ENCODE assay signal across 1 cellular context in the genomic region with DNA sequence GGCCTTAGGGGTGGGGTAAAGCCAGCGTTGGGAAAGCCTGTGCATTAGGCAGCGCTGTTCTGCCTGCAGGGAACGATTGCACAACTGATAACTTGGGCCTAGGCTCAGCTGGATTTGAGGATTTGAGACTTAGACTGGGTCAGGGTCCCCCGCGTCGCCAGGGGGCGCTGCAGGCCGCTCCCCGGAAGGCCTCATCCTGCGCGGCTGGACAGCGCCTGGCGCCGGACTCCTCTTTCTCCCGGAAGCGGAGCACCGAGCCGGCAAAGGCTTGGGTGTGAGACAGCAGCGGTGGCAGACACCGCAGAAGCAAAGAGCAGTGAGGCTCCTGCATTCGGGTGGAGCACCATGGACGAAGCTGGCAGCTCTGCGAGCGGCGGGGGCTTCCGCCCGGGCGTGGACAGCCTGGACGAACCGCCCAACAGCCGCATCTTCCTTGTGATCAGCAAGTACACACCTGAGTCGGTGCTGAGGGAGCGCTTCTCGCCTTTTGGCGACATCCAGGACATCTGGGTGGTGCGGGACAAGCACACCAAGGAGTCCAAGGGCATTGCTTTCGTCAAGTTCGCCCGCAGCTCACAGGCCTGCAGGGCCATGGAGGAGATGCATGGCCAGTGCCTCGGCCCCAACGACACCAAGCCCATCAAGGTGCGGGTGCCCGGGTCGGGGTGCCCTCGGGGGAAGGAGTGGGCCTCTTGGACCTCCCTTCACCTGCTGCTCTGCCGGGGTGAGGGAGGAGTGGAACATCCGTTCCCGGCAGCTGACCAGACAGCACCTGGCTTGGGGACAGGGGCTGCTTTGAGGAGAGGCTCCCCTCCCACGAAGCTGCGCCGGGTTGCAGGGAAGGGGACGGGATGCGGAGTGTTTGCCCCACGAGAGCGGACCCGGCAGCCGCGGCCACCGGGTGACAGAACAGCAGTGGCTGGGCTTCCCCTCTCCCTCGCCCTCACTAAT.
TF ChIP-seq lines count a peak whose summit lies in the region.

A gene with protein sequence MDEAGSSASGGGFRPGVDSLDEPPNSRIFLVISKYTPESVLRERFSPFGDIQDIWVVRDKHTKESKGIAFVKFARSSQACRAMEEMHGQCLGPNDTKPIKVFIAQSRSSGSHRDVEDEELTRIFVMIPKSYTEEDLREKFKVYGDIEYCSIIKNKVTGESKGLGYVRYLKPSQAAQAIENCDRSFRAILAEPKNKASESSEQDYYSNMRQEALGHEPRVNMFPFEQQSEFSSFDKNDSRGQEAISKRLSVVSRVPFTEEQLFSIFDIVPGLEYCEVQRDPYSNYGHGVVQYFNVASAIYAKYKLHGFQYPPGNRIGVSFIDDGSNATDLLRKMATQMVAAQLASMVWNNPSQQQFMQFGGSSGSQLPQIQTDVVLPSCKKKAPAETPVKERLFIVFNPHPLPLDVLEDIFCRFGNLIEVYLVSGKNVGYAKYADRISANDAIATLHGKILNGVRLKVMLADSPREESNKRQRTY (plus strand): TSS at position 236 of the 951 bp plus-strand sequence. CDS start 110 bp downstream, at position 346.

TF ChIP-seq in K562, 482 proteins besides CTCF, POLR2A, EP300 and RAD21 (continued from another document and continues in another):
- TF ChIP-seq, protein P1, sequence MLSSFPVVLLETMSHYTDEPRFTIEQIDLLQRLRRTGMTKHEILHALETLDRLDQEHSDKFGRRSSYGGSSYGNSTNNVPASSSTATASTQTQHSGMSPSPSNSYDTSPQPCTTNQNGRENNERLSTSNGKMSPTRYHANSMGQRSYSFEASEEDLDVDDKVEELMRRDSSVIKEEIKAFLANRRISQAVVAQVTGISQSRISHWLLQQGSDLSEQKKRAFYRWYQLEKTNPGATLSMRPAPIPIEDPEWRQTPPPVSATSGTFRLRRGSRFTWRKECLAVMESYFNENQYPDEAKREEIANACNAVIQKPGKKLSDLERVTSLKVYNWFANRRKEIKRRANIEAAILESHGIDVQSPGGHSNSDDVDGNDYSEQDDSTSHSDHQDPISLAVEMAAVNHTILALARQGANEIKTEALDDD (IDR thresholded peaks at IDR 0.05): peak; percentile 46; the same call in 1 of the 2 replicates
- TF ChIP-seq SMARCE1 (IDR thresholded peaks at IDR 0.05) (no peak; the same call in 1 of the 2 replicates), ZNF79 (CRISPR knock-in tag; IDR thresholded peaks at IDR 0.05; ENCODE audit: low read depth) (no peak), ZNF561 (CRISPR knock-in tag; conservative IDR thresholded peaks at IDR 0.05) (no peak), ZNF175 (CRISPR knock-in tag; IDR thresholded peaks at IDR 0.05; ENCODE audit: low read depth) (no peak), FOXJ2 (tag; IDR thresholded peaks at IDR 0.05) (0 out of 2 replicates have a peak, but pooled peaks have one; percentile 47), NCOA1 (IDR thresholded peaks at IDR 0.05; ENCODE audit: low read depth) (0 out of 2 replicates have a peak, but pooled peaks have one; percentile 28), LEF1 (IDR thresholded peaks at IDR 0.05) (no peak; the same call in 1 of the 2 replicates), WHSC1 (IDR thresholded peaks at IDR 0.05; ENCODE audit: low read length) (no peak), ZNF717 (CRISPR knock-in tag; IDR thresholded peaks at IDR 0.05) (no peak), ZFX (CRISPR knock-in tag; IDR thresholded peaks at IDR 0.05) (peak; percentile 97), EGR1 (conservative IDR thresholded peaks at IDR 0.05) (no peak; the same call in 1 of the 2 replicates), HDAC2 (IDR thresholded peaks at IDR 0.05) (0 out of 2 replicates have a peak, but pooled peaks have one; percentile 41), ZBTB7A (IDR thresholded peaks at IDR 0.05; ENCODE audit: borderline replicate concordance, control insufficient read depth, low read depth, low read length) (no peak), FOXK2 (conservative IDR thresholded peaks at IDR 0.05 in 1 of 2, IDR thresholded peaks at IDR 0.05 in 1 of 2; ENCODE audit: low read depth in 2 of 2) (peak in 1 of 2 experiments; percentile 55; a peak in 1 of 4 replicates), HEY1 (CRISPR knock-in tag; IDR thresholded peaks at IDR 0.05; ENCODE audit: borderline replicate concordance) (no peak), POLR3A (IDR thresholded peaks at IDR 0.05; ENCODE audit: borderline replicate concordance, extremely low read depth, insufficient read depth, insufficient read length) (no peak), SRF (CRISPR knock-in tag; IDR thresholded peaks at IDR 0.05) (peak in 1 of 2 experiments; percentile 77; a peak in 1 of 4 replicates), MXI1 (IDR thresholded peaks at IDR 0.05; ENCODE audit: low read depth, low read length) (no peak), ZBTB1 (CRISPR knock-in tag; IDR thresholded peaks at IDR 0.05; ENCODE audit: borderline replicate concordance, low read depth) (no peak), RBM25 (IDR thresholded peaks at IDR 0.05; ENCODE audit: low read depth, low read length, severe bottlenecking) (no peak), HNRNPUL1 (IDR thresholded peaks at IDR 0.05; ENCODE audit: low read length) (no peak), SAP30 (IDR thresholded peaks at IDR 0.05; ENCODE audit: borderline replicate concordance, insufficient read depth, low read depth, low read length, poor library complexity, severe bottlenecking) (peak; percentile 86), GTF2F1 (IDR thresholded peaks at IDR 0.05; ENCODE audit: low read depth, low read length) (0 out of 2 replicates have a peak, but pooled peaks have one; percentile 38), BCL6 (CRISPR knock-in tag; IDR thresholded peaks at IDR 0.05) (no peak)
- TF ChIP-seq, protein P2, sequence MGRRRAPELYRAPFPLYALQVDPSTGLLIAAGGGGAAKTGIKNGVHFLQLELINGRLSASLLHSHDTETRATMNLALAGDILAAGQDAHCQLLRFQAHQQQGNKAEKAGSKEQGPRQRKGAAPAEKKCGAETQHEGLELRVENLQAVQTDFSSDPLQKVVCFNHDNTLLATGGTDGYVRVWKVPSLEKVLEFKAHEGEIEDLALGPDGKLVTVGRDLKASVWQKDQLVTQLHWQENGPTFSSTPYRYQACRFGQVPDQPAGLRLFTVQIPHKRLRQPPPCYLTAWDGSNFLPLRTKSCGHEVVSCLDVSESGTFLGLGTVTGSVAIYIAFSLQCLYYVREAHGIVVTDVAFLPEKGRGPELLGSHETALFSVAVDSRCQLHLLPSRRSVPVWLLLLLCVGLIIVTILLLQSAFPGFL (CRISPR knock-in tag; IDR thresholded peaks at IDR 0.05): peak; percentile 88; the same call in 1 of the 2 replicates
- TF ChIP-seq, protein P3, sequence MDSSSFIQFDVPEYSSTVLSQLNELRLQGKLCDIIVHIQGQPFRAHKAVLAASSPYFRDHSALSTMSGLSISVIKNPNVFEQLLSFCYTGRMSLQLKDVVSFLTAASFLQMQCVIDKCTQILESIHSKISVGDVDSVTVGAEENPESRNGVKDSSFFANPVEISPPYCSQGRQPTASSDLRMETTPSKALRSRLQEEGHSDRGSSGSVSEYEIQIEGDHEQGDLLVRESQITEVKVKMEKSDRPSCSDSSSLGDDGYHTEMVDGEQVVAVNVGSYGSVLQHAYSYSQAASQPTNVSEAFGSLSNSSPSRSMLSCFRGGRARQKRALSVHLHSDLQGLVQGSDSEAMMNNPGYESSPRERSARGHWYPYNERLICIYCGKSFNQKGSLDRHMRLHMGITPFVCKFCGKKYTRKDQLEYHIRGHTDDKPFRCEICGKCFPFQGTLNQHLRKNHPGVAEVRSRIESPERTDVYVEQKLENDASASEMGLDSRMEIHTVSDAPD (CRISPR knock-in tag; IDR thresholded peaks at IDR 0.05): no peak
- TF ChIP-seq, protein P4, sequence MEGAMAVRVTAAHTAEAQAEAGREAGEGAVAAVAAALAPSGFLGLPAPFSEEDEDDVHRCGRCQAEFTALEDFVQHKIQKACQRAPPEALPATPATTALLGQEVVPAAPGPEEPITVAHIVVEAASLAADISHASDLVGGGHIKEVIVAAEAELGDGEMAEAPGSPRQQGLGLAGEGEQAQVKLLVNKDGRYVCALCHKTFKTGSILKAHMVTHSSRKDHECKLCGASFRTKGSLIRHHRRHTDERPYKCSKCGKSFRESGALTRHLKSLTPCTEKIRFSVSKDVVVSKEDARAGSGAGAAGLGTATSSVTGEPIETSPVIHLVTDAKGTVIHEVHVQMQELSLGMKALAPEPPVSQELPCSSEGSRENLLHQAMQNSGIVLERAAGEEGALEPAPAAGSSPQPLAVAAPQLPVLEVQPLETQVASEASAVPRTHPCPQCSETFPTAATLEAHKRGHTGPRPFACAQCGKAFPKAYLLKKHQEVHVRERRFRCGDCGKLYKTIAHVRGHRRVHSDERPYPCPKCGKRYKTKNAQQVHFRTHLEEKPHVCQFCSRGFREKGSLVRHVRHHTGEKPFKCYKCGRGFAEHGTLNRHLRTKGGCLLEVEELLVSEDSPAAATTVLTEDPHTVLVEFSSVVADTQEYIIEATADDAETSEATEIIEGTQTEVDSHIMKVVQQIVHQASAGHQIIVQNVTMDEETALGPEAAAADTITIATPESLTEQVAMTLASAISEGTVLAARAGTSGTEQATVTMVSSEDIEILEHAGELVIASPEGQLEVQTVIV (CRISPR knock-in tag; IDR thresholded peaks at IDR 0.05; ENCODE audit: borderline replicate concordance): no peak
- TF ChIP-seq, protein P5, sequence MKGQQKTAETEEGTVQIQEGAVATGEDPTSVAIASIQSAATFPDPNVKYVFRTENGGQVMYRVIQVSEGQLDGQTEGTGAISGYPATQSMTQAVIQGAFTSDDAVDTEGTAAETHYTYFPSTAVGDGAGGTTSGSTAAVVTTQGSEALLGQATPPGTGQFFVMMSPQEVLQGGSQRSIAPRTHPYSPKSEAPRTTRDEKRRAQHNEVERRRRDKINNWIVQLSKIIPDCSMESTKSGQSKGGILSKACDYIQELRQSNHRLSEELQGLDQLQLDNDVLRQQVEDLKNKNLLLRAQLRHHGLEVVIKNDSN (CRISPR knock-in tag; IDR thresholded peaks at IDR 0.05): peak; percentile 52; the same call in 1 of the 2 replicates
- TF ChIP-seq, protein P6, sequence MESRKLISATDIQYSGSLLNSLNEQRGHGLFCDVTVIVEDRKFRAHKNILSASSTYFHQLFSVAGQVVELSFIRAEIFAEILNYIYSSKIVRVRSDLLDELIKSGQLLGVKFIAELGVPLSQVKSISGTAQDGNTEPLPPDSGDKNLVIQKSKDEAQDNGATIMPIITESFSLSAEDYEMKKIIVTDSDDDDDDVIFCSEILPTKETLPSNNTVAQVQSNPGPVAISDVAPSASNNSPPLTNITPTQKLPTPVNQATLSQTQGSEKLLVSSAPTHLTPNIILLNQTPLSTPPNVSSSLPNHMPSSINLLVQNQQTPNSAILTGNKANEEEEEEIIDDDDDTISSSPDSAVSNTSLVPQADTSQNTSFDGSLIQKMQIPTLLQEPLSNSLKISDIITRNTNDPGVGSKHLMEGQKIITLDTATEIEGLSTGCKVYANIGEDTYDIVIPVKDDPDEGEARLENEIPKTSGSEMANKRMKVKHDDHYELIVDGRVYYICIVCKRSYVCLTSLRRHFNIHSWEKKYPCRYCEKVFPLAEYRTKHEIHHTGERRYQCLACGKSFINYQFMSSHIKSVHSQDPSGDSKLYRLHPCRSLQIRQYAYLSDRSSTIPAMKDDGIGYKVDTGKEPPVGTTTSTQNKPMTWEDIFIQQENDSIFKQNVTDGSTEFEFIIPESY (CRISPR knock-in tag; IDR thresholded peaks at IDR 0.05): peak; percentile 74; the same call in 1 of the 2 replicates
- TF ChIP-seq, protein P7, sequence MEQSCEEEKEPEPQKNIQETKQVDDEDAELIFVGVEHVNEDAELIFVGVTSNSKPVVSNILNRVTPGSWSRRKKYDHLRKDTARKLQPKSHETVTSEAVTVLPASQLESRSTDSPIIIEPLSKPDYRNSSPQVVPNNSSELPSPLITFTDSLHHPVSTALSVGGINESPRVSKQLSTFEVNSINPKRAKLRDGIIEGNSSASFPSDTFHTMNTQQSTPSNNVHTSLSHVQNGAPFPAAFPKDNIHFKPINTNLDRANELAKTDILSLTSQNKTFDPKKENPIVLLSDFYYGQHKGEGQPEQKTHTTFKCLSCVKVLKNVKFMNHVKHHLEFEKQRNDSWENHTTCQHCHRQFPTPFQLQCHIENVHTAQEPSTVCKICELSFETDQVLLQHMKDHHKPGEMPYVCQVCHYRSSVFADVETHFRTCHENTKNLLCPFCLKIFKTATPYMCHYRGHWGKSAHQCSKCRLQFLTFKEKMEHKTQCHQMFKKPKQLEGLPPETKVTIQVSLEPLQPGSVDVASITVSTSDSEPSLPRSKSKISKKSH (CRISPR knock-in tag; IDR thresholded peaks at IDR 0.05): no peak
- TF ChIP-seq, protein P8, sequence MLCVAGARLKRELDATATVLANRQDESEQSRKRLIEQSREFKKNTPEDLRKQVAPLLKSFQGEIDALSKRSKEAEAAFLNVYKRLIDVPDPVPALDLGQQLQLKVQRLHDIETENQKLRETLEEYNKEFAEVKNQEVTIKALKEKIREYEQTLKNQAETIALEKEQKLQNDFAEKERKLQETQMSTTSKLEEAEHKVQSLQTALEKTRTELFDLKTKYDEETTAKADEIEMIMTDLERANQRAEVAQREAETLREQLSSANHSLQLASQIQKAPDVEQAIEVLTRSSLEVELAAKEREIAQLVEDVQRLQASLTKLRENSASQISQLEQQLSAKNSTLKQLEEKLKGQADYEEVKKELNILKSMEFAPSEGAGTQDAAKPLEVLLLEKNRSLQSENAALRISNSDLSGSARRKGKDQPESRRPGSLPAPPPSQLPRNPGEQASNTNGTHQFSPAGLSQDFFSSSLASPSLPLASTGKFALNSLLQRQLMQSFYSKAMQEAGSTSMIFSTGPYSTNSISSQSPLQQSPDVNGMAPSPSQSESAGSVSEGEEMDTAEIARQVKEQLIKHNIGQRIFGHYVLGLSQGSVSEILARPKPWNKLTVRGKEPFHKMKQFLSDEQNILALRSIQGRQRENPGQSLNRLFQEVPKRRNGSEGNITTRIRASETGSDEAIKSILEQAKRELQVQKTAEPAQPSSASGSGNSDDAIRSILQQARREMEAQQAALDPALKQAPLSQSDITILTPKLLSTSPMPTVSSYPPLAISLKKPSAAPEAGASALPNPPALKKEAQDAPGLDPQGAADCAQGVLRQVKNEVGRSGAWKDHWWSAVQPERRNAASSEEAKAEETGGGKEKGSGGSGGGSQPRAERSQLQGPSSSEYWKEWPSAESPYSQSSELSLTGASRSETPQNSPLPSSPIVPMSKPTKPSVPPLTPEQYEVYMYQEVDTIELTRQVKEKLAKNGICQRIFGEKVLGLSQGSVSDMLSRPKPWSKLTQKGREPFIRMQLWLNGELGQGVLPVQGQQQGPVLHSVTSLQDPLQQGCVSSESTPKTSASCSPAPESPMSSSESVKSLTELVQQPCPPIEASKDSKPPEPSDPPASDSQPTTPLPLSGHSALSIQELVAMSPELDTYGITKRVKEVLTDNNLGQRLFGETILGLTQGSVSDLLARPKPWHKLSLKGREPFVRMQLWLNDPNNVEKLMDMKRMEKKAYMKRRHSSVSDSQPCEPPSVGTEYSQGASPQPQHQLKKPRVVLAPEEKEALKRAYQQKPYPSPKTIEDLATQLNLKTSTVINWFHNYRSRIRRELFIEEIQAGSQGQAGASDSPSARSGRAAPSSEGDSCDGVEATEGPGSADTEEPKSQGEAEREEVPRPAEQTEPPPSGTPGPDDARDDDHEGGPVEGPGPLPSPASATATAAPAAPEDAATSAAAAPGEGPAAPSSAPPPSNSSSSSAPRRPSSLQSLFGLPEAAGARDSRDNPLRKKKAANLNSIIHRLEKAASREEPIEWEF (CRISPR knock-in tag; IDR thresholded peaks at IDR 0.05): no peak
- TF ChIP-seq, protein P9, sequence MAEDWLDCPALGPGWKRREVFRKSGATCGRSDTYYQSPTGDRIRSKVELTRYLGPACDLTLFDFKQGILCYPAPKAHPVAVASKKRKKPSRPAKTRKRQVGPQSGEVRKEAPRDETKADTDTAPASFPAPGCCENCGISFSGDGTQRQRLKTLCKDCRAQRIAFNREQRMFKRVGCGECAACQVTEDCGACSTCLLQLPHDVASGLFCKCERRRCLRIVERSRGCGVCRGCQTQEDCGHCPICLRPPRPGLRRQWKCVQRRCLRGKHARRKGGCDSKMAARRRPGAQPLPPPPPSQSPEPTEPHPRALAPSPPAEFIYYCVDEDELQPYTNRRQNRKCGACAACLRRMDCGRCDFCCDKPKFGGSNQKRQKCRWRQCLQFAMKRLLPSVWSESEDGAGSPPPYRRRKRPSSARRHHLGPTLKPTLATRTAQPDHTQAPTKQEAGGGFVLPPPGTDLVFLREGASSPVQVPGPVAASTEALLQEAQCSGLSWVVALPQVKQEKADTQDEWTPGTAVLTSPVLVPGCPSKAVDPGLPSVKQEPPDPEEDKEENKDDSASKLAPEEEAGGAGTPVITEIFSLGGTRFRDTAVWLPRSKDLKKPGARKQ (CRISPR knock-in tag; IDR thresholded peaks at IDR 0.05): no peak
